22 cellular contexts compared by ENCODE assay signal in the genomic region with DNA sequence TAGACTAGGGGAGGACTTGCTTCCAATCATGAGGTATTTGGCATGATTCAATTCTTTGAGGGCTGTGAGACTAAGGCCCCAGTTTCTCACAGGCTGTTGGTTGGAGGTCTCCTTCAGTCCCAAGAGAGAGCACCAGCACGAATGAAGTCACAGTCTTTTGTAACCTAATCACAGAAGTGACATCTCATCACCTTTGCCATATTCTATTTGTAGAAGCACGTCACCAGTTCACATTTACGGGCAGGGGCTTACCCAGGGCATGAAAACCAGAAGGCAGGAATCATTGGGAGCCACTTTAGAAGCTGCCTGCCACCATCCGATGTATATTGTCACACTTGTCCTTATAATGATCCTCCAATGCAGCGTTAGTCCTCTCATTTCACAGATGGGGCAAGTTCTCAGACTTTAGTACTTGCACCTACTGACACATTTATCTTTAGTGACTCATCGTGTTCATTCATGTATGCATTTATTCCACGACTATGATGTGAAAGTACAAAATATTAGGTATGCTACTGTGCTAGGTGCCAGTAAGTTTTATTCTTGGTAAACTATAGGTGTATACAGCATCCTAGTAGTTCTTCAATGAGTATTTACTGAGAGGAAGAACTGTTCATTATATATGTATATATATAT.
DNase-seq lines count a peak whose midpoint lies in the region; ATAC-seq lines count a peak whose summit lies in the region.
"Had no signal": no experiment of that assay in that cellular context is flagged by ENCODE, and none has a peak within 500 bp of the region (broad histone marks: within the 10 kb centered on the region; RNA-seq: fewer than 3 reads in every experiment).

No MANE protein-coding gene starts in this region.

- H3K79me2 ChIP-seq in Karpas-422 (ENCODE audit: low read length): no peaks in the 10 kb centered on the region

- no peak overlapping the region for H3K4me3 ChIP-seq in Karpas-422 (ENCODE audit: low read length)
- H3K4me3 ChIP-seq: GM23248, HAP-1, SJSA1 had no signal

- no peaks in the 10 kb centered on the region for H3K9me3 Mint-ChIP-seq in activated naive CD8-positive, alpha-beta T cell treated with anti-CD3 and anti-CD28 coated beads, Interleukin-2, amount 50 U/mL, for 24 hours

- no peak overlapping the region for H3K4me3 Mint-ChIP-seq in activated naive CD8-positive, alpha-beta T cell treated with anti-CD3 and anti-CD28 coated beads, Interleukin-2, amount 50 U/mL, for 24 hours
- H3K4me3 Mint-ChIP-seq: CD14-positive monocyte had no signal

- H3K36me3 Mint-ChIP-seq in activated naive CD8-positive, alpha-beta T cell treated with anti-CD3 and anti-CD28 coated beads, Interleukin-2, amount 50 U/mL, for 24 hours (ENCODE audit: low read depth): no peaks in the 10 kb centered on the region
- H3K36me3 Mint-ChIP-seq: CD14-positive monocyte had no signal

- peak; percentile 72 for DNase-seq in Karpas-422
- peak; percentile 27 for DNase-seq in astrocyte of the hippocampus (ENCODE audit: low read depth, low spot score)
- peak; percentile 75 for DNase-seq in kidney tubule cell (ENCODE audit: low spot score)
- no peak for DNase-seq in activated CD8-positive, alpha-beta memory T cell treated with anti-CD3 and anti-CD28 coated beads, Interleukin-2, amount 50 U/mL, for 48 hours
- DNase-seq in activated naive CD8-positive, alpha-beta T cell treated with anti-CD3 and anti-CD28 coated beads, Interleukin-2, amount 50 U/mL, for 24 hours: no peak
- no peak for DNase-seq in NCI-H2196 (lab: John Stamatoyannopoulos, UW; ENCODE audit: unreplicated experiment)
- no peak for DNase-seq in SKM-1 treated with dmso at 0.1 percent for 144 hours (lab: John Stamatoyannopoulos, UW; ENCODE audit: unreplicated experiment)
- DNase-seq: DMS 273 treated with DMSO at 0.1 percent for 48 hours, GDM1, GM23248, Kasumi-1, MM.1S, NCI-H1092, NCI-H146, NCI-H2081 treated with DMSO at 0.1 percent for 48 hours, NCI-H510A, NCI-H748 treated with DMSO at 0.1 percent for 48 hours, OCI-M1 had no signal

- H3K27ac Mint-ChIP-seq in activated naive CD8-positive, alpha-beta T cell treated with anti-CD3 and anti-CD28 coated beads, Interleukin-2, amount 50 U/mL, for 24 hours: no peak overlapping the region
- H3K27ac Mint-ChIP-seq: CD14-positive monocyte had no signal

- ATAC-seq in activated naive CD8-positive, alpha-beta T cell treated with anti-CD3 and anti-CD28 coated beads, Interleukin-2, amount 50 U/mL, for 24 hours: no peak

- H3K36me3 ChIP-seq in Karpas-422 (ENCODE audit: insufficient read depth, low read length): peaks cover 2% of the 10 kb centered on the region; the same call in 1 of the 2 replicates
- H3K36me3 ChIP-seq: HAP-1, SJSA1 had no signal

- H3K27me3 Mint-ChIP-seq in activated naive CD8-positive, alpha-beta T cell treated with anti-CD3 and anti-CD28 coated beads, Interleukin-2, amount 50 U/mL, for 24 hours: no peaks in the 10 kb centered on the region

- no peaks in the 10 kb centered on the region for H3K9me3 ChIP-seq in Karpas-422 (ENCODE audit: low read length)
- H3K9me3 ChIP-seq: HAP-1, SJSA1 had no signal

- H3K4me1 Mint-ChIP-seq in activated naive CD8-positive, alpha-beta T cell treated with anti-CD3 and anti-CD28 coated beads, Interleukin-2, amount 50 U/mL, for 24 hours: peaks cover 12% of the 10 kb centered on the region

- no peaks in the 10 kb centered on the region for H3K27me3 ChIP-seq in Karpas-422 (ENCODE audit: low read length)
- H3K27me3 ChIP-seq: SJSA1 had no signal

- H3K9me2 ChIP-seq in Karpas-422 (replicated peaks; ENCODE audit: insufficient read depth, low read length): no peaks in the 10 kb centered on the region

- peaks cover 65% of the 10 kb centered on the region for H3K4me1 ChIP-seq in Karpas-422 (ENCODE audit: low read length)

- peak overlapping the region; percentile 9; the same call in 1 of the 2 replicates for H3K9ac ChIP-seq in Karpas-422 (ENCODE audit: low read length)
- H3K9ac ChIP-seq: GM23248 had no signal

- H4K20me1 ChIP-seq in Karpas-422 (ENCODE audit: insufficient read depth, low read depth, low read length): no peaks in the 10 kb centered on the region

- peak overlapping the region; percentile 66 for H2AFZ ChIP-seq in Karpas-422 (ENCODE audit: low read length)

- no peak overlapping the region for H3K27ac ChIP-seq in Karpas-422 (ENCODE audit: low read length)
- H3K27ac ChIP-seq: GM23248, HL-60, SJSA1 had no signal

- H3K4me2 ChIP-seq in Karpas-422 (ENCODE audit: low read depth, low read length, poor library complexity, severe bottlenecking): peak overlapping the region; percentile 30

Comparison
In these comparisons a context has a peak if more than half of its experiments do, and no peak if none do; other contexts are left out.
1. DNase-seq: peak in Karpas-422 (single experiment), astrocyte of the hippocampus (single experiment) and kidney tubule cell (single experiment); none in activated CD8-positive, alpha-beta memory T cell treated with anti-CD3 and anti-CD28 coated beads, Interleukin-2, amount 50 U/mL, for 48 hours (single experiment), activated naive CD8-positive, alpha-beta T cell treated with anti-CD3 and anti-CD28 coated beads, Interleukin-2, amount 50 U/mL, for 24 hours (single experiment), NCI-H2196 (single experiment) and SKM-1 treated with dmso at 0.1 percent for 144 hours (single experiment).